Comparison of ENCODE assay signal across 31 cellular contexts in the genomic region with DNA sequence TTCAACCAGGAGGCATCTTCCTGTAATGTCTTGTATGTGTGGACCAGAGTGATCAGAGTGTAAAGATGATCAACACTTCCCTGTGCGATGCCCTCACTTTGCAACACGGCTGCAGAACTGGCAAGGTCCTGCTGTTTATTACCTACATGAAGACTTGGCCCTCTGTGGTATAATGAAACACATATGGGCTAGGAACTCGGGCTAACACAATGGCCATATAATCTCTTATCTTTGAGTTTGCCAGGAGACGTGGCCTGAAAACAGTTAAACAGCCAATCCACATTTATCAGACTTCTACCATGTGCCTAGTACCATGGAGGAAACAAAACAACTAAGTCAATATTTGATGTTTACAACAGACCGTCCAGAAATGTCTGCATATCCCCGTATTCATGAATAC.
"Had no signal": no experiment of that assay in that cellular context is flagged by ENCODE, and none has a peak within 500 bp of the region (broad histone marks: within the 10 kb centered on the region; RNA-seq: fewer than 3 reads in every experiment).

No MANE protein-coding gene starts in this region.

- DNase-seq: activated CD4-positive, alpha-beta memory T cell treated with anti-CD3 and anti-CD28 coated beads, Interleukin-2, amount 10 ng/mL, durations not matched to agents 7 days and 5 days; activated CD4-positive, alpha-beta T cell treated with anti-CD3 and anti-CD28 coated beads for 1 hour; activated CD4-positive, alpha-beta T cell treated with anti-CD3 and anti-CD28 coated beads for 48 hours; activated CD4-positive, CD25-positive, alpha-beta regulatory T cell; activated CD8-positive, alpha-beta memory T cell treated with anti-CD3 and anti-CD28 coated beads for 24 hours; activated CD8-positive, alpha-beta memory T cell treated with anti-CD3 and anti-CD28 coated beads, Interleukin-2, amount 10 ng/mL, durations not matched to agents 7 days and 5 days; activated CD8-positive, alpha-beta memory T cell treated with anti-CD3 and anti-CD28 coated beads, Interleukin-2, amount 50 U/mL, for 48 hours; activated effector memory CD4-positive, alpha-beta T cell treated with anti-CD3 and anti-CD28 coated beads, Interleukin-2, amount 50 U/mL, for 16 hours; activated naive CD4-positive, alpha-beta T cell; activated naive CD4-positive, alpha-beta T cell treated with anti-CD3 and anti-CD28 coated beads, Interleukin-2, amount 50 U/mL, for 16 hours; activated naive CD8-positive, alpha-beta T cell treated with anti-CD3 and anti-CD28 coated beads for 36 hours; activated T-cell treated with anti-CD3 and anti-CD28 coated beads, Interleukin-2, amount 50 U/mL, for 72 hours; amniotic stem cell; aorta; Kasumi-1; MG63; NCI-H1092; NCI-H1436 treated with DMSO at 0.1 percent for 48 hours; NCI-H1694 treated with DMSO at 0.1 percent for 48 hours; NCI-H2029; NCI-H345; SHP77; SJCRH30; T-cell; T-helper 17 cell had no signal

- H3K4me1 Mint-ChIP-seq: activated CD4-positive, alpha-beta memory T cell treated with anti-CD3 and anti-CD28 coated beads, Interleukin-2, amount 10 ng/mL, durations not matched to agents 7 days and 5 days; activated CD8-positive, alpha-beta memory T cell treated with anti-CD3 and anti-CD28 coated beads, Interleukin-2, amount 10 ng/mL, durations not matched to agents 7 days and 5 days; activated naive CD8-positive, alpha-beta T cell treated with anti-CD3 and anti-CD28 coated beads for 36 hours; activated T-helper 17 cell treated with anti-CD3 and anti-CD28 coated beads, Interleukin-2, amount 50 U/mL, for 72 hours; central memory CD8-positive, alpha-beta T cell; T-cell; T-helper 17 cell had no signal

- H3K27me3 Mint-ChIP-seq: activated CD4-positive, alpha-beta memory T cell treated with anti-CD3 and anti-CD28 coated beads, Interleukin-2, amount 10 ng/mL, durations not matched to agents 7 days and 5 days; activated CD8-positive, alpha-beta memory T cell treated with anti-CD3 and anti-CD28 coated beads, Interleukin-2, amount 10 ng/mL, durations not matched to agents 7 days and 5 days; activated T-helper 17 cell treated with anti-CD3 and anti-CD28 coated beads, Interleukin-2, amount 50 U/mL, for 72 hours; T-helper 17 cell had no signal

- H3K4me3 ChIP-seq: cardiac muscle cell, MG63, SJCRH30, SK-N-MC had no signal

- H3K9me3 ChIP-seq: MG63, SJCRH30 had no signal

- H3K27ac Mint-ChIP-seq: activated CD4-positive, alpha-beta memory T cell treated with anti-CD3 and anti-CD28 coated beads, Interleukin-2, amount 10 ng/mL, durations not matched to agents 7 days and 5 days; activated CD8-positive, alpha-beta memory T cell treated with anti-CD3 and anti-CD28 coated beads, Interleukin-2, amount 10 ng/mL, durations not matched to agents 7 days and 5 days; activated naive CD8-positive, alpha-beta T cell treated with anti-CD3 and anti-CD28 coated beads for 36 hours; activated T-cell treated with anti-CD3 and anti-CD28 coated beads, Interleukin-2, amount 50 U/mL, for 72 hours; activated T-helper 17 cell treated with anti-CD3 and anti-CD28 coated beads, Interleukin-2, amount 50 U/mL, for 72 hours; T-cell; T-helper 17 cell had no signal

- H3K4me3 Mint-ChIP-seq: activated CD4-positive, alpha-beta memory T cell treated with anti-CD3 and anti-CD28 coated beads, Interleukin-2, amount 10 ng/mL, durations not matched to agents 7 days and 5 days; activated CD8-positive, alpha-beta memory T cell treated with anti-CD3 and anti-CD28 coated beads, Interleukin-2, amount 10 ng/mL, durations not matched to agents 7 days and 5 days; activated naive CD8-positive, alpha-beta T cell treated with anti-CD3 and anti-CD28 coated beads for 36 hours; activated T-cell treated with anti-CD3 and anti-CD28 coated beads, Interleukin-2, amount 50 U/mL, for 72 hours; activated T-helper 17 cell treated with anti-CD3 and anti-CD28 coated beads, Interleukin-2, amount 50 U/mL, for 72 hours; central memory CD8-positive, alpha-beta T cell; T-cell; T-helper 17 cell had no signal

- H3K4me1 ChIP-seq: SJCRH30 had no signal

- H3K27me3 ChIP-seq: cardiac muscle cell, MG63, SJCRH30 had no signal

- H3K36me3 ChIP-seq: MG63 had no signal

- H3K36me3 Mint-ChIP-seq: activated CD8-positive, alpha-beta memory T cell treated with anti-CD3 and anti-CD28 coated beads, Interleukin-2, amount 10 ng/mL, durations not matched to agents 7 days and 5 days; activated naive CD8-positive, alpha-beta T cell treated with anti-CD3 and anti-CD28 coated beads for 36 hours; T-cell had no signal

- H3K27ac ChIP-seq: cardiac muscle cell, SJCRH30, SK-N-MC, VCaP had no signal

- ATAC-seq: activated CD8-positive, alpha-beta memory T cell treated with anti-CD3 and anti-CD28 coated beads, Interleukin-2, amount 10 ng/mL, durations not matched to agents 7 days and 5 days; activated T-cell treated with anti-CD3 and anti-CD28 coated beads, Interleukin-2, amount 50 U/mL, for 72 hours; activated T-helper 17 cell treated with anti-CD3 and anti-CD28 coated beads, Interleukin-2, amount 50 U/mL, for 72 hours; Panc1; T-cell; T-helper 17 cell had no signal
